ENCODE assay signal across 8 cellular contexts in the genomic region with DNA sequence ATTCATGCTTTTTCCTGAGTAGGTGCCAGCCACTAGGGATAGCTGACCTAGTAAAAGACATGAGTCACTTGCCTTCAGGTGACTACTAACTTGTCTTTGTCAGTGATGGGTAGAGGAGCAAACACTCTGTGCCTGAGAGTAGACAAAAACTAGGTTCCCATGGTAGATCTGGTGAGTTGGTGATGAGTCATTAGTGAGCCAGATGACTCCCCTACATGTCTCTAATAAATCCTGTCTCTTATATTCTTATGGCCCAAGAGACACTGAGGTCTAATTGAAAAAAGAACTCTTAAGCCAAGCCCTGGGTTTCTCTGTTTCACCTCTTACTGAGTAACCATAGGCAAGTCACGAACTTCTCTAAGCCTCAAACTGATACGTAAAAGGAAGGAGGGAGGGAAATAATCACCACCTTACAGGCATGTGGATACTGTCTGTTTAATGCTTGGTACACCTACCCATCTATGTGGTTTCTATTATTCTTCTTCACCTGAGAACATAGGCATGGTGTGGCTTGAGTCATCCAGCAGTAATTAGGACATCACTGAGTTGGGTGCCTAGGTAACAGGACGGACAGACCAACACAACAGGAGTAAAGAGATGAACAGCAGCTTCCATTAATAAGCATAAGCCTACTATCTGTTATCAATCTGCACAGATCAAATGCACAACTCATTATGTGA. TPM values are rescaled to one million over a fixed set of nuclear protein-coding genes. Genes with fewer than 3 reads are reported as not detected.
DNase-seq lines count a peak whose midpoint lies in the region; ATAC-seq, FAIRE-seq and TF ChIP-seq lines count a peak whose summit lies in the region.

No MANE protein-coding gene starts in this region.

- FAIRE-seq in keratinocyte (lab: Jason Lieb, UNC), result peak; percentile 91

- no peaks in the 10 kb centered on the region for H3K79me2 ChIP-seq in keratinocyte (ENCODE audit: control insufficient read depth, insufficient read depth, low read length)

- H3K9me1 ChIP-seq in keratinocyte (ENCODE audit: control insufficient read depth, extremely low read depth, insufficient read depth, low read length), result no peaks in the 10 kb centered on the region

- no peaks in the 10 kb centered on the region for H3K9me3 ChIP-seq in keratinocyte (ENCODE audit: control insufficient read depth, low read depth, low read length)
- H3K9me3 ChIP-seq in uterus, result no peaks in the 10 kb centered on the region

- H3K4me1 Mint-ChIP-seq in activated naive CD4-positive, alpha-beta T cell treated with anti-CD3 and anti-CD28 coated beads, Interleukin-2, amount 50 U/mL, for 24 hours, result peaks cover 47% of the 10 kb centered on the region
- H3K4me1 Mint-ChIP-seq in activated T-cell treated with anti-CD3 and anti-CD28 coated beads, Interleukin-2, amount 50 U/mL, for 72 hours (ENCODE audit: low read depth), result peaks cover 51% of the 10 kb centered on the region

- no peaks in the 10 kb centered on the region for H3K9me3 Mint-ChIP-seq in activated naive CD4-positive, alpha-beta T cell treated with anti-CD3 and anti-CD28 coated beads, Interleukin-2, amount 50 U/mL, for 24 hours
- no peaks in the 10 kb centered on the region for H3K9me3 Mint-ChIP-seq in activated T-cell treated with anti-CD3 and anti-CD28 coated beads, Interleukin-2, amount 50 U/mL, for 72 hours

- peak overlapping the region; percentile 84 for H3K9ac ChIP-seq in keratinocyte (ENCODE audit: control insufficient read depth, extremely low read depth, insufficient read depth, low read length)

- H3K27me3 ChIP-seq in keratinocyte (ENCODE audit: control insufficient read depth, extremely low read depth, insufficient read depth, low read length) (no peaks in the 10 kb centered on the region), uterus (no peaks in the 10 kb centered on the region)

- no peak for TF ChIP-seq POLR2A in uterus (IDR thresholded peaks at IDR 0.05)

- H3K27ac Mint-ChIP-seq in activated naive CD4-positive, alpha-beta T cell treated with anti-CD3 and anti-CD28 coated beads, Interleukin-2, amount 50 U/mL, for 24 hours, result peak overlapping the region; percentile 93
- peak overlapping the region; percentile 98 for H3K27ac Mint-ChIP-seq in activated T-cell treated with anti-CD3 and anti-CD28 coated beads, Interleukin-2, amount 50 U/mL, for 72 hours

- peak; percentile 85 to 88 for ATAC-seq in activated T-cell treated with anti-CD3 and anti-CD28 coated beads, Interleukin-2, amount 50 U/mL, for 72 hours (replicated peaks in 1 of 2)
- ATAC-seq in HG03469 (IDR thresholded peaks at IDR 0.05; ENCODE audit: unreplicated experiment), result no peak

- H3K36me3 ChIP-seq in keratinocyte (ENCODE audit: control insufficient read depth in 2 of 2, extremely low read depth in 1 of 2, insufficient read depth in 2 of 2, low read length in 2 of 2), result peaks cover 25 to 44% of the 10 kb centered on the region in 2 experiments
- no peaks in the 10 kb centered on the region for H3K36me3 ChIP-seq in uterus

- peak overlapping the region; percentile 100 for H3K27ac ChIP-seq in keratinocyte (ENCODE audit: control insufficient read depth, insufficient read depth, low read length)
- peak overlapping the region; percentile 67 to 76 for H3K27ac ChIP-seq in uterus

- peaks cover 23% of the 10 kb centered on the region for H3K36me3 Mint-ChIP-seq in activated naive CD4-positive, alpha-beta T cell treated with anti-CD3 and anti-CD28 coated beads, Interleukin-2, amount 50 U/mL, for 24 hours
- peaks cover 30 to 50% of the 10 kb centered on the region in 2 donors for H3K36me3 Mint-ChIP-seq in activated T-cell treated with anti-CD3 and anti-CD28 coated beads, Interleukin-2, amount 50 U/mL, for 72 hours (ENCODE audit: insufficient read depth in 2 of 2)

- H3K4me1 ChIP-seq in keratinocyte (ENCODE audit: control insufficient read depth, extremely low read depth, insufficient read depth, low read length) (peaks cover 39% of the 10 kb centered on the region), uterus (no peaks in the 10 kb centered on the region)

- peak overlapping the region; percentile 89 for H3K4me2 ChIP-seq in keratinocyte (ENCODE audit: control insufficient read depth, extremely low read depth, insufficient read depth, low read depth, low read length)

- TF ChIP-seq CTCF in keratinocyte (optimal IDR thresholded peaks at IDR 0.05 in 1 of 3, IDR thresholded peaks at IDR 0.05 in 1 of 3, conservative IDR thresholded peaks at IDR 0.05 in 1 of 3; ENCODE audit: extremely low read depth in 1 of 3, insufficient read depth in 2 of 3, low read length in 3 of 3) (no peak), uterus (IDR thresholded peaks at IDR 0.05) (no peak)

- H4K20me1 ChIP-seq in keratinocyte (ENCODE audit: control insufficient read depth, extremely low read depth, insufficient read depth, low read length), result no peaks in the 10 kb centered on the region

- intact Hi-C loops in uterus (cut with DNase I; ENCODE audit: low total_unique reads), result no loop called here

- no peaks in the 10 kb centered on the region for H3K27me3 Mint-ChIP-seq in activated naive CD4-positive, alpha-beta T cell treated with anti-CD3 and anti-CD28 coated beads, Interleukin-2, amount 50 U/mL, for 24 hours
- no peaks in the 10 kb centered on the region for H3K27me3 Mint-ChIP-seq in activated T-cell treated with anti-CD3 and anti-CD28 coated beads, Interleukin-2, amount 50 U/mL, for 72 hours (ENCODE audit: low read depth)

- dilution Hi-C loops in keratinocyte (cut with MboI; ENCODE audit: extremely low pct_ligation_motif_present, low sequenced_read_pairs), result no loop called here

- H3K4me3 ChIP-seq in keratinocyte (ENCODE audit: control insufficient read depth in 2 of 3, extremely low read depth in 1 of 3, insufficient read depth in 2 of 3, low read depth in 1 of 3, low read length in 3 of 3) (peak overlapping the region in 1 of 3 experiments; percentile 11), uterus (no peak overlapping the region)

- DNase-seq in activated naive CD4-positive, alpha-beta T cell treated with Interleukin-2 at 50 U/mL for 16 hours, result no peak
- peak; percentile 36 to 42 for DNase-seq in activated T-cell treated with anti-CD3 and anti-CD28 coated beads, Interleukin-2, amount 50 U/mL, for 72 hours
- peak; percentile 98 for DNase-seq in keratinocyte (ENCODE audit: low read depth, low spot score)
- peak in 1 of 2 donors; percentile 30 for DNase-seq in uterus
- DNase-seq in NCI-H146 (lab: John Stamatoyannopoulos, UW), result no peak
- no peak for DNase-seq in NCI-H82 treated with DMSO at 0.1 percent for 48 hours (lab: John Stamatoyannopoulos, UW; ENCODE audit: unreplicated experiment)

- peak overlapping the region; percentile 56 for H3K4me3 Mint-ChIP-seq in activated naive CD4-positive, alpha-beta T cell treated with anti-CD3 and anti-CD28 coated beads, Interleukin-2, amount 50 U/mL, for 24 hours
- H3K4me3 Mint-ChIP-seq in activated T-cell treated with anti-CD3 and anti-CD28 coated beads, Interleukin-2, amount 50 U/mL, for 72 hours, result peak overlapping the region; percentile 39 to 80

- no peak overlapping the region for H2AFZ ChIP-seq in keratinocyte (ENCODE audit: control insufficient read depth, low read length)

RNA-seq across cellular contexts. Expression of gene TTPAL, which starts 20.3 kb away (rescaled TPM):
- total RNA-seq in activated T-cell treated with anti-CD3 and anti-CD28 coated beads, Interleukin-2, amount 50 U/mL, for 72 hours, result 10 to 100 TPM; 15.9 to 21.0 TPM
- 15.1 to 24.9 TPM (median 20.0 TPM) in 3 replicates for polyA plus RNA-seq in keratinocyte
- 7.4 TPM for polyA plus RNA-seq in keratinocyte (2011; ENCODE audit: low read depth)
- polyA plus RNA-seq in keratinocyte (2011; cell fraction: cytosol; rRNA removed), result 20.5 and 23.4 TPM in 2 replicates
- polyA plus RNA-seq in keratinocyte (2011; cell fraction: nucleus; rRNA removed), result 34.4 and 40.9 TPM in 2 replicates
- 17.3 and 26.4 TPM in 2 replicates for polyA plus RNA-seq in keratinocyte (2012; ENCODE audit: low replicate concordance)
- 32.5 to 94.6 TPM (median 34.1 TPM) in 3 replicates for polyA minus RNA-seq in keratinocyte
- 23.2 TPM for polyA minus RNA-seq in keratinocyte (2011; cell fraction: cytosol; rRNA and poly(A)+ RNA removed)
- polyA minus RNA-seq in keratinocyte (2011; cell fraction: nucleus; rRNA and poly(A)+ RNA removed), result 15.3 and 32.3 TPM in 2 replicates
- 10 to 100 TPM in 2 of 4 donors, 1 to 10 TPM in 2; 4.9 to 18.2 (median 10.0) TPM for total RNA-seq in uterus

RNA-seq across cellular contexts. Expression of gene SERINC3, which starts 25.9 kb away (rescaled TPM):
- 10 to 100 TPM; 85.6 to 100.0 TPM for total RNA-seq in activated T-cell treated with anti-CD3 and anti-CD28 coated beads, Interleukin-2, amount 50 U/mL, for 72 hours
- polyA plus RNA-seq in keratinocyte, result 118 to 151 TPM (median 145 TPM) in 3 replicates
- polyA plus RNA-seq in keratinocyte (2011; ENCODE audit: low read depth), result 35.8 TPM
- polyA plus RNA-seq in keratinocyte (2011; cell fraction: cytosol; rRNA removed), result 82.7 and 125 TPM in 2 replicates
- polyA plus RNA-seq in keratinocyte (2011; cell fraction: nucleus; rRNA removed), result 184 and 222 TPM in 2 replicates
- polyA plus RNA-seq in keratinocyte (2012; ENCODE audit: low replicate concordance), result 67.3 and 95.2 TPM in 2 replicates
- 152 to 382 TPM (median 316 TPM) in 3 replicates for polyA minus RNA-seq in keratinocyte
- 157 TPM for polyA minus RNA-seq in keratinocyte (2011; cell fraction: cytosol; rRNA and poly(A)+ RNA removed)
- polyA minus RNA-seq in keratinocyte (2011; cell fraction: nucleus; rRNA and poly(A)+ RNA removed), result 168 and 227 TPM in 2 replicates
- total RNA-seq in uterus, result 100 to 1,000 TPM in 1 of 4 donors, 10 to 100 TPM in 3; 44.1 to 113 (median 58.3) TPM

Comparison
In these comparisons a context has a peak if more than half of its experiments do, and no peak if none do; other contexts are left out.
1. DNase-seq: peak in activated T-cell treated with anti-CD3 and anti-CD28 coated beads, Interleukin-2, amount 50 U/mL, for 72 hours (2 of 2) and keratinocyte (single experiment); none in activated naive CD4-positive, alpha-beta T cell treated with Interleukin-2 at 50 U/mL for 16 hours (single experiment), NCI-H146 (single experiment) and NCI-H82 treated with DMSO at 0.1 percent for 48 hours (single experiment).